Comparison of ENCODE assay signal across 2 cellular contexts in the genomic region with DNA sequence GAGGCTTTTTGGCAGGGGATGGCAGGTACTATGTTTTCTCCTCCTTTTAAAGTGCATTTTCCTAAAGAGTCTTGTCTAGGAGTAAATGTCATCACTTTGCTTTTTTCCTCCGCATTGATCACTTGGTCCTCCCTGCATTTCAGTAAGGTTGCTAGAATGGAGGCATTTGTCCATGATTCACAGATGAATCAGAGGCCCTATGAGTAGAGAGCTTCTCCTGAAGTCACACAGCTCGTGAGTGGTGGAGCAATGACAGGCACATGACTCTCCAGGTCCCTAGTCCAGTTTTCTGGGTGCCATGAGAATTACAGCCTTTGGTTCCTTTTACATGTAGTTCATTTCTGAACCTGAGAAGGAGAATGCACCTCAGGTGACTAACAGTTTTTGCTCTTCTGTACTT.
TF ChIP-seq lines count a peak whose summit lies in the region.

No MANE protein-coding gene starts in this region.

TF ChIP-seq in IMR-90, 13 proteins besides CTCF, POLR2A, EP300 and RAD21:
- TF ChIP-seq FOS (IDR thresholded peaks at IDR 0.05; ENCODE audit: low read depth, low read length) = 0 out of 2 replicates have a peak, but pooled peaks have one; percentile 3
- TF ChIP-seq, protein P1, sequence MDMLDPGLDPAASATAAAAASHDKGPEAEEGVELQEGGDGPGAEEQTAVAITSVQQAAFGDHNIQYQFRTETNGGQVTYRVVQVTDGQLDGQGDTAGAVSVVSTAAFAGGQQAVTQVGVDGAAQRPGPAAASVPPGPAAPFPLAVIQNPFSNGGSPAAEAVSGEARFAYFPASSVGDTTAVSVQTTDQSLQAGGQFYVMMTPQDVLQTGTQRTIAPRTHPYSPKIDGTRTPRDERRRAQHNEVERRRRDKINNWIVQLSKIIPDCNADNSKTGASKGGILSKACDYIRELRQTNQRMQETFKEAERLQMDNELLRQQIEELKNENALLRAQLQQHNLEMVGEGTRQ (IDR thresholded peaks at IDR 0.05; ENCODE audit: low read depth, low read length) = peak; percentile 48; the same call in 1 of the 2 replicates
- TF ChIP-seq MAFK (IDR thresholded peaks at IDR 0.05; ENCODE audit: low read depth, low read length) = no peak
- TF ChIP-seq, protein P2, sequence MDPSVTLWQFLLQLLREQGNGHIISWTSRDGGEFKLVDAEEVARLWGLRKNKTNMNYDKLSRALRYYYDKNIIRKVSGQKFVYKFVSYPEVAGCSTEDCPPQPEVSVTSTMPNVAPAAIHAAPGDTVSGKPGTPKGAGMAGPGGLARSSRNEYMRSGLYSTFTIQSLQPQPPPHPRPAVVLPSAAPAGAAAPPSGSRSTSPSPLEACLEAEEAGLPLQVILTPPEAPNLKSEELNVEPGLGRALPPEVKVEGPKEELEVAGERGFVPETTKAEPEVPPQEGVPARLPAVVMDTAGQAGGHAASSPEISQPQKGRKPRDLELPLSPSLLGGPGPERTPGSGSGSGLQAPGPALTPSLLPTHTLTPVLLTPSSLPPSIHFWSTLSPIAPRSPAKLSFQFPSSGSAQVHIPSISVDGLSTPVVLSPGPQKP (IDR thresholded peaks at IDR 0.05; ENCODE audit: borderline replicate concordance, low read depth, low read length) = no peak
- peak; percentile 31; the same call in 1 of the 2 replicates for TF ChIP-seq BHLHE40 (IDR thresholded peaks at IDR 0.05; ENCODE audit: low read depth, low read length)
- 0 out of 2 replicates have a peak, but pooled peaks have one; percentile 21 for TF ChIP-seq CEBPB (IDR thresholded peaks at IDR 0.05; ENCODE audit: low read depth, low read length)
- no peak for TF ChIP-seq MXI1 (IDR thresholded peaks at IDR 0.05; ENCODE audit: borderline replicate concordance, low read depth, low read length)

TF ChIP-seq in K562, 482 proteins besides CTCF, POLR2A, EP300 and RAD21:
- TF ChIP-seq FOSL1 (tag; conservative IDR thresholded peaks at IDR 0.05) = peak; percentile 66
- TF ChIP-seq, protein P3, sequence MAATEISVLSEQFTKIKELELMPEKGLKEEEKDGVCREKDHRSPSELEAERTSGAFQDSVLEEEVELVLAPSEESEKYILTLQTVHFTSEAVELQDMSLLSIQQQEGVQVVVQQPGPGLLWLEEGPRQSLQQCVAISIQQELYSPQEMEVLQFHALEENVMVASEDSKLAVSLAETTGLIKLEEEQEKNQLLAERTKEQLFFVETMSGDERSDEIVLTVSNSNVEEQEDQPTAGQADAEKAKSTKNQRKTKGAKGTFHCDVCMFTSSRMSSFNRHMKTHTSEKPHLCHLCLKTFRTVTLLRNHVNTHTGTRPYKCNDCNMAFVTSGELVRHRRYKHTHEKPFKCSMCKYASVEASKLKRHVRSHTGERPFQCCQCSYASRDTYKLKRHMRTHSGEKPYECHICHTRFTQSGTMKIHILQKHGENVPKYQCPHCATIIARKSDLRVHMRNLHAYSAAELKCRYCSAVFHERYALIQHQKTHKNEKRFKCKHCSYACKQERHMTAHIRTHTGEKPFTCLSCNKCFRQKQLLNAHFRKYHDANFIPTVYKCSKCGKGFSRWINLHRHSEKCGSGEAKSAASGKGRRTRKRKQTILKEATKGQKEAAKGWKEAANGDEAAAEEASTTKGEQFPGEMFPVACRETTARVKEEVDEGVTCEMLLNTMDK (IDR thresholded peaks at IDR 0.05; ENCODE audit: borderline replicate concordance, insufficient read depth, low read depth, low read length, poor library complexity, severe bottlenecking) = no peak
TF ChIP-seq in K562: peak in this region for 1.
